ENCODE assay signal across 25 cellular contexts in the genomic region with DNA sequence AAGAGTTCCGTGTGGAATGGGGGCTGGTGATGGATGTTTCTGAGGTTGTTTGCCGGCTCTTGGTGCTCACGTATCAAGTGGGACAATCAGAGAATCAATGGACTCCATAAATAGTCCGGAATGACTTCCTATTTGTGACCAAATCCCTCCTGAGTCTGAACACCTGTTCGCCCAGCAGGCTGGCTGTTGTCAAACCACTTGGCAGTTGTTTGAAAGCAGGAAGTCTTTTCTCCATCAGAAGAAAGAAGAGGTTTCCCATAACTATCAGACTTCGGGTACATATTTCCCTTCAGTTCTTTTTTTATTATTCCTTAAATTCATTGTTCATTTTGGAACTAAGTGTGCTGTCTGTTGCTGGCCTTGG.
A peak's percentile ranks its signal among the peaks of the same experiment; 100 is the strongest.
DNase-seq lines count a peak whose midpoint lies in the region; ATAC-seq and TF ChIP-seq lines count a peak whose summit lies in the region.
"Had no signal": no experiment of that assay in that cellular context is flagged by ENCODE, and none has a peak within 500 bp of the region (broad histone marks: within the 10 kb centered on the region; RNA-seq: fewer than 3 reads in every experiment).

No MANE protein-coding gene starts in this region.

- H3K27me3 ChIP-seq in gastrocnemius medialis (no peaks in the 10 kb centered on the region), tibial artery (no peaks in the 10 kb centered on the region)
- H3K27me3 ChIP-seq: brain microvascular endothelial cell, neural progenitor cell, testis had no signal

- H3K9me3 ChIP-seq in gastrocnemius medialis (no peaks in the 10 kb centered on the region), tibial artery (no peaks in the 10 kb centered on the region)
- H3K9me3 ChIP-seq: testis had no signal

- intact Hi-C loops in gastrocnemius medialis (cut with DNase I; ENCODE audit: low total_unique reads): loop anchor here (1.0 kb wide), 1 partner anchor 26 kb away; no protein-coding TSS in a partner anchor
- intact Hi-C loops in tibial artery (cut with DNase I; ENCODE audit: low total_unique reads): no loop called here

- H3K4me1 ChIP-seq in gastrocnemius medialis: peaks cover 24 to 30% of the 10 kb centered on the region in 2 donors
- peaks cover 0 to 6% (median 1%) of the 10 kb centered on the region in 4 donors for H3K4me1 ChIP-seq in tibial artery
- H3K4me1 ChIP-seq: neural progenitor cell, testis had no signal

- no peaks in the 10 kb centered on the region for H3K36me3 ChIP-seq in gastrocnemius medialis
- no peaks in the 10 kb centered on the region for H3K36me3 ChIP-seq in tibial artery
- H3K36me3 ChIP-seq: brain microvascular endothelial cell, neural progenitor cell had no signal

- in situ Hi-C loops in gastrocnemius medialis (cut with MboI; ENCODE audit: low sequenced_read_pairs in 4 of 4): no loop called here

- H3K27ac ChIP-seq in gastrocnemius medialis (peak overlapping the region in 3 of 4 donors; percentile 1 to 35 (median 20)), tibial artery (no peak overlapping the region)
- H3K27ac ChIP-seq: brain microvascular endothelial cell, HL-60, neural progenitor cell, testis had no signal

- TF ChIP-seq POLR2A in gastrocnemius medialis (IDR thresholded peaks at IDR 0.05): no peak

- TF ChIP-seq CTCF in gastrocnemius medialis (IDR thresholded peaks at IDR 0.05 in 4 of 5, conservative IDR thresholded peaks at IDR 0.05 in 1 of 5) (no peak), tibial artery (IDR thresholded peaks at IDR 0.05) (no peak)

- H3K4me3 ChIP-seq in gastrocnemius medialis: no peak overlapping the region
- no peak overlapping the region for H3K4me3 ChIP-seq in tibial artery
- H3K4me3 ChIP-seq: neural progenitor cell, testis had no signal

- ATAC-seq in gastrocnemius medialis: peak in 1 of 2 donors; percentile 52
- ATAC-seq in HG02970 (IDR thresholded peaks at IDR 0.05; ENCODE audit: low FRiP score, unreplicated experiment): no peak
- ATAC-seq: activated T-helper 17 cell treated with anti-CD3 and anti-CD28 coated beads, Interleukin-2, amount 50 U/mL, for 72 hours; CD8-positive, alpha-beta T cell; PC-3; Right ventricle myocardium inferior; stimulated activated naive CD8-positive, alpha-beta T cell treated with anti-CD3 and anti-CD28 coated beads, Interleukin-15, Interleukin-2, amounts not matched to agents 100 U/mL and 50 U/mL, for 24 hours had no signal

- DNase-seq in NCI-H2029 treated with DMSO at 0.1 percent for 48 hours (lab: John Stamatoyannopoulos, UW): peak; percentile 6
- no peak for DNase-seq in NCI-H2029 (lab: John Stamatoyannopoulos, UW)
- peak; percentile 34 for DNase-seq in LHCN-M2 (ENCODE audit: low read depth)
- peak; percentile 31 for DNase-seq in NCI-H524 treated with DMSO at 0.1 percent for 48 hours (lab: John Stamatoyannopoulos, UW)
- no peak for DNase-seq in gastrocnemius medialis
- DNase-seq in RPMI8226: no peak
- DNase-seq in tibial artery: no peak
- DNase-seq: 8988T; activated CD4-positive, alpha-beta memory T cell treated with anti-CD3 and anti-CD28 coated beads, Interleukin-2, amount 10 ng/mL, durations not matched to agents 7 days and 5 days; activated CD4-positive, alpha-beta T cell treated with anti-CD3 and anti-CD28 coated beads for 1 hour; activated naive CD4-positive, alpha-beta T cell treated with anti-CD3 and anti-CD28 coated beads, Interleukin-2, amount 50 U/mL, for 16 hours; amniotic stem cell; brain microvascular endothelial cell; CD8-positive, alpha-beta T cell; GOT3; NK-92 treated with Interleukin-12 subunit alpha and Interleukin-12 subunit beta, amount 100 ng/mL, for 24 hours; PC-3; stimulated activated naive CD8-positive, alpha-beta T cell treated with anti-CD3 and anti-CD28 coated beads, Interleukin-15, Interleukin-2, amounts not matched to agents 100 U/mL and 50 U/mL, for 24 hours; T-helper 2 cell; testis had no signal

Comparison
In these comparisons a context has a peak if more than half of its experiments do, and no peak if none do; other contexts are left out.
1. DNase-seq: peak in NCI-H2029 treated with DMSO at 0.1 percent for 48 hours (single experiment), LHCN-M2 (single experiment) and NCI-H524 treated with DMSO at 0.1 percent for 48 hours (single experiment); none in NCI-H2029 (single experiment), gastrocnemius medialis (0 of 2), RPMI8226 (single experiment) and tibial artery (0 of 2).
2. H3K27ac ChIP-seq: peak in gastrocnemius medialis (3 of 4); none in tibial artery (0 of 2).